Comparison of ENCODE assay signal across 11 cellular contexts in the genomic region with DNA sequence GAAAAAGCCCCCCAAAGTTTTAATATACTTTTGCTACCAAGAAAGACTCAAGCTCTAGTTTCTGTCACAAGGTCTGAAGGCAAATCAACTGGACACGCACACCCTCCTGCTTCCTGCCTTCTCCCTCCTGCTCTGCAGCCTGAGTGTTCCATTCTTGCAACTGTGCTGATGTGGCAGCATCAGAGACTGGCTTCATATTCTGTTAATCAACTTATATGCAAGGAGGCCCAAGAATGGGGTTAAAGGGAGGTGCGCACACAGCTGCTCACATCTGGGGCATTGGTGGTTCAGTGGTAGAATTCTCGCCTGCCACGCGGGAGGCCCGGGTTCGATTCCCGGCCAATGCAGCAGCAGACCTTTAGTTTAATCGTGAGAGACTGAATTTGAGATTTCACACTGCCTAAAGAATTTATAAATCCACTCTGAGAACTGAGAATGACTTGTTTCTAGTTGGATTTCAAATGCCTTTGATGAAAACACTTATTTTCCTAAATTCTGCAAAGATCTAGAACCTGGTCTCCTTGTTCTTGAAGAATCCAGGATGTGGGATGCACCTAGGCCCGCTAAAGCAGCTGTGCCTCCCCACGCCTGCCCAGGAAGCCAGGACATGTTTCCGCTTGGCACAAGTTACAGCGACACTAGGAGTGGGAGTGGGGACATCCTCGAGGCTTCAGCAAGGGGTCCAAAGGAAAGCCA. TPM values are rescaled to one million over a fixed set of nuclear protein-coding genes. Genes with fewer than 3 reads are reported as not detected.
A peak's percentile ranks its signal among the peaks of the same experiment; 100 is the strongest.
DNase-seq lines count a peak whose midpoint lies in the region; ATAC-seq and TF ChIP-seq lines count a peak whose summit lies in the region.
"Had no signal": no experiment of that assay in that cellular context is flagged by ENCODE, and none has a peak within 500 bp of the region (broad histone marks: within the 10 kb centered on the region; RNA-seq: fewer than 3 reads in every experiment).

No MANE protein-coding gene starts in this region.

- no peak overlapping the region for H3K27ac ChIP-seq in esophagus muscularis mucosa (replicated peaks in 1 of 4)

- TF ChIP-seq POLR2A in NB4 (IDR thresholded peaks at IDR 0.05; ENCODE audit: extremely low read depth, insufficient read length) = no peak
- TF ChIP-seq POLR2A in esophagus muscularis mucosa (IDR thresholded peaks at IDR 0.05; ENCODE audit: low read depth) = no peak

- peaks cover 13 to 32% (median 29%) of the 10 kb centered on the region in 4 donors for H3K36me3 ChIP-seq in esophagus muscularis mucosa

- H3K4me1 ChIP-seq in esophagus muscularis mucosa = no peaks in the 10 kb centered on the region

- intact Hi-C loops in esophagus muscularis mucosa (cut with DNase I) = no loop called here

- no peak overlapping the region for H3K4me3 ChIP-seq in NB4 (ENCODE audit: low read depth, low read length)
- no peak overlapping the region for H3K4me3 ChIP-seq in esophagus muscularis mucosa
- H3K4me3 ChIP-seq: skin epidermis had no signal

- WGBS in esophagus muscularis mucosa = 68% methylated on average over 14 of the region's 14 CpGs

- peak; percentile 50 for DNase-seq in AG09319 (ENCODE audit: extremely low read depth, low read depth)
- DNase-seq in NB4 (ENCODE audit: low read depth) = peak; percentile 25
- peak; percentile 93 for DNase-seq in esophagus muscularis mucosa (ENCODE audit: extremely low spot score)
- peak; percentile 59 for DNase-seq in omental fat pad (ENCODE audit: low spot score)
- no peak for DNase-seq in DMS 273 treated with DMSO at 0.1 percent for 48 hours (lab: John Stamatoyannopoulos, UW)
- DNase-seq in activated CD8-positive, alpha-beta memory T cell treated with anti-CD3 and anti-CD28 coated beads, Interleukin-2, amount 50 U/mL, for 4 hours = no peak
- no peak for DNase-seq in D341Med (ENCODE audit: low spot score)
- DNase-seq: activated B cell treated with CpG ODN at 0.5 μM for 24 hours had no signal

- H3K27me3 ChIP-seq in esophagus muscularis mucosa = no peaks in the 10 kb centered on the region

- H3K9me3 ChIP-seq in esophagus muscularis mucosa = no peaks in the 10 kb centered on the region

- TF ChIP-seq EP300 in esophagus muscularis mucosa (IDR thresholded peaks at IDR 0.05) = no peak

- ATAC-seq in omental fat pad (ENCODE audit: low FRiP score) = no peak
- no peak for ATAC-seq in HG02759 (IDR thresholded peaks at IDR 0.05; ENCODE audit: unreplicated experiment)
- ATAC-seq: left lobe of liver had no signal

- TF ChIP-seq CTCF in AG09319 (IDR thresholded peaks at IDR 0.05; ENCODE audit: low read depth, low read length) (no peak), NB4 (IDR thresholded peaks at IDR 0.05; ENCODE audit: low read depth, low read length) (no peak), esophagus muscularis mucosa (IDR thresholded peaks at IDR 0.05) (no peak), omental fat pad (IDR thresholded peaks at IDR 0.05) (no peak)

RNA-seq across cellular contexts. Expression of gene VAC14, which starts 11.6 kb away (rescaled TPM):
- 10 to 100 TPM; 31.1 to 47.0 (median 37.0) TPM for total RNA-seq in esophagus muscularis mucosa
- total RNA-seq in omental fat pad = 10 to 100 TPM; 24.0 to 44.1 (median 35.0) TPM

Comparison
In these comparisons a context has a peak if more than half of its experiments do, and no peak if none do; other contexts are left out.
1. DNase-seq: peak in AG09319 (single experiment), NB4 (single experiment), esophagus muscularis mucosa (single experiment) and omental fat pad (single experiment); none in DMS 273 treated with DMSO at 0.1 percent for 48 hours (single experiment), activated CD8-positive, alpha-beta memory T cell treated with anti-CD3 and anti-CD28 coated beads, Interleukin-2, amount 50 U/mL, for 4 hours (single experiment) and D341Med (single experiment).